12 cellular contexts compared by ENCODE assay signal in the genomic region with DNA sequence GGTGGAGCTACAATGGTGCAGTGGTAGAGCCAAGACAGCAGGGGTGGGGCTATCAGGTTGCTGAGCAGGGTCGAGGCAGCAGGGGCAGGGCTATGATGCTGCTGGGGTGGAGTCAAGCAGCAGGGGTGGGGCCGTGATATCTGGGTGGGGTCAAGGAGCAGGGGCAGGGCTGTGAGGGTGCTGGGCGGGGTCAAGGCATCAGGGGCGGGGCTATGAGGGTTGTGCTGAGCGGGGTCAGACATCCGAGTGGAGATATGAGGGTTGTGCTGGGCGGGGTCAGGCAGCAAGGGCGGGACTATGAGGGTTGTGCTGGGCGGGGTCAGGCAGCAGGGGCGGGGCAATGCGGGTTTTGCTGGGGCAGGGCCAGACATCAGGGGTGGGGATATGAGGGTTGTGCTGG. TPM values are rescaled to one million over a fixed set of nuclear protein-coding genes. Genes with fewer than 3 reads are reported as not detected.
A peak's percentile ranks its signal among the peaks of the same experiment; 100 is the strongest.
DNase-seq lines count a peak whose midpoint lies in the region; ATAC-seq, FAIRE-seq and TF ChIP-seq lines count a peak whose summit lies in the region.
"Had no signal": no experiment of that assay in that cellular context is flagged by ENCODE, and none has a peak within 500 bp of the region (broad histone marks: within the 10 kb centered on the region; RNA-seq: fewer than 3 reads in every experiment).

No MANE protein-coding gene starts in this region.

- RAD21 ChIA-PET in GM12878 (lab: Charles Lee; ENCODE audit: unreplicated experiment): no interaction called here

- TF ChIP-seq CTCF in SK-N-SH (IDR thresholded peaks at IDR 0.05) (no peak), GM12878 (IDR thresholded peaks at IDR 0.05 in 2 of 3, conservative IDR thresholded peaks at IDR 0.05 in 1 of 3; ENCODE audit: control insufficient read depth in 2 of 3, extremely low read depth in 1 of 3, insufficient read depth in 1 of 3, low read depth in 3 of 3, low read length in 3 of 3) (no peak), prostate gland (IDR thresholded peaks at IDR 0.05) (no peak)

- BruUV-seq in GM12878 (replicated peaks; lab: Mats Ljungman, UMichigan): no TSS peak

- TF ChIP-seq RAD21 in SK-N-SH (IDR thresholded peaks at IDR 0.05; ENCODE audit: low read length) (no peak), GM12878 (IDR thresholded peaks at IDR 0.05; ENCODE audit: insufficient read depth, low read depth, low read length) (no peak)

- H3K4me2 ChIP-seq in SK-N-SH: no peak overlapping the region
- no peak overlapping the region for H3K4me2 ChIP-seq in GM12878 (ENCODE audit: control insufficient read depth, insufficient read depth)

- no peak overlapping the region for H3K9ac ChIP-seq in SK-N-SH
- H3K9ac ChIP-seq in GM12878 (ENCODE audit: control insufficient read depth, insufficient read depth, low read length): no peak overlapping the region

- no peak overlapping the region for H3K4me3 Mint-ChIP-seq in activated CD4-positive, alpha-beta T cell treated with anti-CD3 and anti-CD28 coated beads for 36 hours
- no peak overlapping the region for H3K4me3 Mint-ChIP-seq in stimulated activated effector memory CD8-positive, alpha-beta T cell treated with anti-CD3 and anti-CD28 coated beads, Interleukin-12 subunit alpha, Interleukin-12 subunit beta, amount 100 ng/mL, for 72 hours

- intact Hi-C loops in activated CD4-positive, alpha-beta T cell treated with anti-CD3 and anti-CD28 coated beads for 36 hours (cut with DNase I, micrococcal nuclease): no loop called here
- intact Hi-C loops in GM12878 (cut with micrococcal nuclease; ENCODE audit: unreplicated experiment) (no loop called here), prostate gland (cut with DNase I) (no loop called here)

- H3K79me2 ChIP-seq in SK-N-SH (ENCODE audit: insufficient read depth) (no peaks in the 10 kb centered on the region), GM12878 (ENCODE audit: control insufficient read depth, insufficient read depth, low read length) (no peaks in the 10 kb centered on the region)

- peaks cover 0 to 14% of the 10 kb centered on the region in 2 experiments; a peak in 1 of 4 replicates for H3K4me1 ChIP-seq in SK-N-SH (ENCODE audit: control insufficient read depth in 1 of 2, insufficient read depth in 2 of 2, low read depth in 1 of 2, low read length in 1 of 2)
- H3K4me1 ChIP-seq in GM12878 (ENCODE audit: control insufficient read depth, insufficient read depth, low read length): no peaks in the 10 kb centered on the region
- no peaks in the 10 kb centered on the region for H3K4me1 ChIP-seq in prostate gland (replicated peaks)
- H3K4me1 ChIP-seq: gastrocnemius medialis, right atrium auricular region had no signal

- WGBS in SK-N-SH (ENCODE audit: low lambda C conversion rate): 80% methylated on average over 11 of the region's 11 CpGs
- 40% methylated on average over 3 of the region's 11 CpGs for WGBS in GM12878 (ENCODE audit: insufficient coverage, insufficient replicate concordance, low lambda C conversion rate, missing lambda C conversion rate)
- 88% methylated on average over 11 of the region's 11 CpGs for WGBS in prostate gland

- H4K20me1 ChIP-seq in SK-N-SH (ENCODE audit: insufficient read depth) (no peaks in the 10 kb centered on the region), GM12878 (ENCODE audit: control insufficient read depth, insufficient read depth) (no peaks in the 10 kb centered on the region)

- FAIRE-seq in GM12878 (lab: Jason Lieb, UNC): no peak

- H2AFZ ChIP-seq in SK-N-SH (ENCODE audit: low read depth): no peak overlapping the region
- no peak overlapping the region for H2AFZ ChIP-seq in GM12878 (ENCODE audit: control insufficient read depth, low read depth, low read length)

- H3K4me1 Mint-ChIP-seq in activated CD4-positive, alpha-beta T cell treated with anti-CD3 and anti-CD28 coated beads for 36 hours: no peaks in the 10 kb centered on the region
- H3K4me1 Mint-ChIP-seq in stimulated activated effector memory CD8-positive, alpha-beta T cell treated with anti-CD3 and anti-CD28 coated beads, Interleukin-12 subunit alpha, Interleukin-12 subunit beta, amount 100 ng/mL, for 72 hours: no peaks in the 10 kb centered on the region

- H3K36me3 Mint-ChIP-seq in activated CD4-positive, alpha-beta T cell treated with anti-CD3 and anti-CD28 coated beads for 36 hours (ENCODE audit: low read depth): no peaks in the 10 kb centered on the region
- no peaks in the 10 kb centered on the region for H3K36me3 Mint-ChIP-seq in stimulated activated effector memory CD8-positive, alpha-beta T cell treated with anti-CD3 and anti-CD28 coated beads, Interleukin-12 subunit alpha, Interleukin-12 subunit beta, amount 100 ng/mL, for 72 hours

- H3K4me3 ChIP-seq in SK-N-SH (ENCODE audit: low read depth in 2 of 2, low read length in 1 of 2) (no peak overlapping the region), GM12878 (no peak overlapping the region), prostate gland (no peak overlapping the region)
- H3K4me3 ChIP-seq: cardiac muscle cell, gastrocnemius medialis, right atrium auricular region had no signal

- H3K36me3 ChIP-seq in SK-N-SH (replicated peaks in 1 of 2; ENCODE audit: control insufficient read depth in 1 of 2, insufficient read depth in 2 of 2, low read length in 1 of 2) (no peaks in the 10 kb centered on the region), GM12878 (ENCODE audit: control insufficient read depth in 2 of 2, insufficient read depth in 2 of 2, low read length in 1 of 2) (no peaks in the 10 kb centered on the region), prostate gland (no peaks in the 10 kb centered on the region)
- H3K36me3 ChIP-seq: cardiac muscle cell, gastrocnemius medialis, right atrium auricular region had no signal

- H3K9me3 Mint-ChIP-seq in activated CD4-positive, alpha-beta T cell treated with anti-CD3 and anti-CD28 coated beads for 36 hours (ENCODE audit: low read depth): no peaks in the 10 kb centered on the region
- no peaks in the 10 kb centered on the region for H3K9me3 Mint-ChIP-seq in stimulated activated effector memory CD8-positive, alpha-beta T cell treated with anti-CD3 and anti-CD28 coated beads, Interleukin-12 subunit alpha, Interleukin-12 subunit beta, amount 100 ng/mL, for 72 hours

- in situ Hi-C loops in GM12878 (cut with MboI): no loop called here

- CTCF ChIA-PET in activated CD4-positive, alpha-beta T cell treated with anti-CD3 and anti-CD28 coated beads for 36 hours (lab: Charles Lee): no interaction called here
- CTCF ChIA-PET in SK-N-SH (lab: Yijun Ruan, JAX) (interaction anchor here (0.8 to 1.6 kb wide), 3 partner anchors 12 to 71 kb away, joined by 3 to 6 read pairs (median 3); no protein-coding TSS in a partner anchor), GM12878 (lab: Yijun Ruan, JAX) (no interaction called here)

- TF ChIP-seq EP300 in SK-N-SH (IDR thresholded peaks at IDR 0.05; ENCODE audit: borderline replicate concordance in 1 of 2, low read depth in 1 of 2, low read length in 1 of 2) (no peak), GM12878 (IDR thresholded peaks at IDR 0.05; ENCODE audit: borderline replicate concordance in 1 of 2, control insufficient read depth in 1 of 2, low read depth in 2 of 2, low read length in 2 of 2) (no peak)

- POLR2A ChIA-PET in activated CD4-positive, alpha-beta T cell treated with anti-CD3 and anti-CD28 coated beads for 36 hours (lab: Charles Lee): no interaction called here
- POLR2A ChIA-PET in SK-N-SH (lab: Yijun Ruan, JAX) (no interaction called here), GM12878 (lab: Charles Lee) (no interaction called here)

- H3F3A ChIP-seq in SK-N-SH (replicated peaks; ENCODE audit: insufficient read depth): peaks cover 8% of the 10 kb centered on the region

- SMC1A ChIA-PET in GM12878 (lab: Charles Lee; ENCODE audit: uncharacterized antibody, unreplicated experiment): no interaction called here

- H3K9me3 ChIP-seq in SK-N-SH: no peaks in the 10 kb centered on the region
- H3K9me3 ChIP-seq in GM12878 (replicated peaks; ENCODE audit: control insufficient read depth, insufficient read depth, low read length): no peaks in the 10 kb centered on the region
- H3K9me3 ChIP-seq in prostate gland: no peaks in the 10 kb centered on the region
- H3K9me3 ChIP-seq: gastrocnemius medialis, right atrium auricular region had no signal

- DNase-seq in activated CD4-positive, alpha-beta T cell treated with anti-CD3 and anti-CD28 coated beads for 36 hours: peak; percentile 82
- no peak for DNase-seq in activated CD4-positive, alpha-beta T cell treated with anti-CD3 and anti-CD28 coated beads, Interleukin-2, amount 50 U/mL, for 4 hours
- DNase-seq in SK-N-SH: peak; percentile 89
- no peak for DNase-seq in GM12878 (ENCODE audit: low read depth, low spot score)
- peak in 1 of 2 donors; percentile 70 for DNase-seq in stimulated activated effector memory CD8-positive, alpha-beta T cell treated with anti-CD3 and anti-CD28 coated beads, Interleukin-12 subunit alpha, Interleukin-12 subunit beta, amount 100 ng/mL, for 72 hours (ENCODE audit: low spot score in 2 of 2)
- no peak for DNase-seq in prostate gland (ENCODE audit: low spot score)
- no peak for DNase-seq in epidermal melanocyte (ENCODE audit: insufficient read length, low spot score)
- DNase-seq: gastrocnemius medialis, mesenchymal stem cell had no signal

- H3K27me3 ChIP-seq in SK-N-SH (ENCODE audit: insufficient read depth) (no peaks in the 10 kb centered on the region), GM12878 (replicated peaks in 1 of 2; ENCODE audit: control insufficient read depth in 2 of 2, insufficient read depth in 2 of 2, low read length in 1 of 2) (no peaks in the 10 kb centered on the region), prostate gland (replicated peaks; ENCODE audit: insufficient read depth) (no peaks in the 10 kb centered on the region)
- H3K27me3 ChIP-seq: cardiac muscle cell, right atrium auricular region had no signal

- H3K9me2 ChIP-seq in SK-N-SH: no peaks in the 10 kb centered on the region

- H3K27ac ChIP-seq in SK-N-SH (ENCODE audit: low read depth in 2 of 2, low read length in 1 of 2): no peak overlapping the region
- no peak overlapping the region for H3K27ac ChIP-seq in GM12878 (ENCODE audit: control insufficient read depth, insufficient read depth)
- H3K27ac ChIP-seq in prostate gland: no peak overlapping the region
- H3K27ac ChIP-seq: cardiac muscle cell, gastrocnemius medialis, right atrium auricular region had no signal

- H3K27ac Mint-ChIP-seq in activated CD4-positive, alpha-beta T cell treated with anti-CD3 and anti-CD28 coated beads for 36 hours: no peak overlapping the region
- H3K27ac Mint-ChIP-seq in stimulated activated effector memory CD8-positive, alpha-beta T cell treated with anti-CD3 and anti-CD28 coated beads, Interleukin-12 subunit alpha, Interleukin-12 subunit beta, amount 100 ng/mL, for 72 hours: no peak overlapping the region

- peak; percentile 87 for ATAC-seq in activated CD4-positive, alpha-beta T cell treated with anti-CD3 and anti-CD28 coated beads for 36 hours
- peak; percentile 85 for ATAC-seq in GM12878
- ATAC-seq in stimulated activated effector memory CD8-positive, alpha-beta T cell treated with anti-CD3 and anti-CD28 coated beads, Interleukin-12 subunit alpha, Interleukin-12 subunit beta, amount 100 ng/mL, for 72 hours: peak; percentile 76
- no peak for ATAC-seq in HG02885 (IDR thresholded peaks at IDR 0.05; ENCODE audit: poor library complexity, unreplicated experiment)
- ATAC-seq: gastrocnemius medialis had no signal

- H3K27me3 Mint-ChIP-seq in activated CD4-positive, alpha-beta T cell treated with anti-CD3 and anti-CD28 coated beads for 36 hours: no peaks in the 10 kb centered on the region

- TF ChIP-seq POLR2A in GM12878 (IDR thresholded peaks at IDR 0.05; ENCODE audit: low read depth, low read length) (no peak), prostate gland (IDR thresholded peaks at IDR 0.05) (no peak)

RNA-seq across cellular contexts. Expression of gene HCN2, which starts 14.7 kb away (rescaled TPM):
- total RNA-seq in activated CD4-positive, alpha-beta T cell treated with anti-CD3 and anti-CD28 coated beads for 36 hours: under 1 TPM; 0.48 to 0.53 TPM
- polyA plus RNA-seq in SK-N-SH (2012; rRNA removed): 3.4 and 5.6 TPM in 2 replicates
- 4.4 and 8.7 TPM in 2 replicates for polyA plus RNA-seq in SK-N-SH (2012; cell fraction: cytosol; rRNA removed)
- 11.1 and 12.0 TPM in 2 replicates for polyA plus RNA-seq in SK-N-SH (2012; cell fraction: nucleus; rRNA removed)
- total RNA-seq in GM12878 (2013; cell fraction: nucleolus; rRNA removed): 0.12 TPM in 1 of 2 replicates, not detected in the other
- total RNA-seq in GM12878 (2014; rRNA removed): 0.11 TPM in 1 of 2 replicates, not detected in the other
- total RNA-seq in GM12878 (2014; rRNA removed; fragmentation: Illumina TruSeq; extraction: Trizol): 0.04 TPM in 1 of 2 replicates, not detected in the other
- total RNA-seq in GM12878 (2021): 0.45 and 0.54 TPM in 2 replicates
- polyA plus RNA-seq in GM12878 (2011; ENCODE audit: low read depth): 0.17 TPM
- 0.05 TPM in 1 of 2 replicates, not detected in the other for polyA plus RNA-seq in GM12878 (2011; rRNA removed)
- polyA plus RNA-seq in GM12878 (2011; cell fraction: cytosol; rRNA removed): 0.03 and 0.10 TPM in 2 replicates
- polyA plus RNA-seq in GM12878 (2011; cell fraction: nucleus; rRNA removed): 0.34 and 0.51 TPM in 2 replicates
- polyA plus RNA-seq in GM12878 (2012): 0.41 and 0.77 TPM in 2 replicates
- 0.01 TPM in 1 of 2 replicates, not detected in the other for polyA plus RNA-seq in GM12878 (2014; fragmentation: Illumina TruSeq; extraction: Trizol)
- not detected for polyA plus RNA-seq in GM12878 (2014; fragmentation: Nextera tagmentation; extraction: Ambion mirVana)
- 0.09 and 0.13 TPM in 2 replicates for polyA plus RNA-seq in GM12878 (2014; rRNA removed)
- not detected for polyA plus RNA-seq in GM12878 (2016; fragmentation: Nextera tagmentation; extraction: Ambion mirVana)
- not detected in 2 replicates for polyA minus RNA-seq in GM12878 (2011; rRNA and poly(A)+ RNA removed)
- not detected in 2 replicates for polyA minus RNA-seq in GM12878 (2011; cell fraction: cytosol; rRNA and poly(A)+ RNA removed)
- 0.12 TPM in 1 of 2 replicates, not detected in the other for polyA minus RNA-seq in GM12878 (2011; cell fraction: nucleus; rRNA and poly(A)+ RNA removed)
- total RNA-seq in prostate gland: 1 to 10 TPM in 1 of 2 donors, under 1 TPM in 1; 0.14 to 8.5 TPM

RNA-seq across cellular contexts. Expression of gene POLRMT, which starts 29.0 kb away (rescaled TPM):
- 10 to 100 TPM; 69.0 to 77.4 TPM for total RNA-seq in activated CD4-positive, alpha-beta T cell treated with anti-CD3 and anti-CD28 coated beads for 36 hours
- 38.2 and 40.1 TPM in 2 replicates for polyA plus RNA-seq in SK-N-SH (2012; rRNA removed)
- polyA plus RNA-seq in SK-N-SH (2012; cell fraction: cytosol; rRNA removed): 9.6 and 13.7 TPM in 2 replicates
- polyA plus RNA-seq in SK-N-SH (2012; cell fraction: nucleus; rRNA removed): 157 and 218 TPM in 2 replicates
- total RNA-seq in GM12878 (2013; cell fraction: nucleolus; rRNA removed): 47.3 and 62.5 TPM in 2 replicates
- 36.5 and 42.8 TPM in 2 replicates for total RNA-seq in GM12878 (2014; rRNA removed)
- total RNA-seq in GM12878 (2014; rRNA removed; fragmentation: Illumina TruSeq; extraction: Trizol): 22.0 and 22.8 TPM in 2 replicates
- 57.6 and 59.8 TPM in 2 replicates for total RNA-seq in GM12878 (2021)
- polyA plus RNA-seq in GM12878 (2011; ENCODE audit: low read depth): 24.6 TPM
- polyA plus RNA-seq in GM12878 (2011; rRNA removed): 16.6 and 54.0 TPM in 2 replicates
- 27.6 and 50.3 TPM in 2 replicates for polyA plus RNA-seq in GM12878 (2011; cell fraction: cytosol; rRNA removed)
- polyA plus RNA-seq in GM12878 (2011; cell fraction: nucleus; rRNA removed): 300 and 345 TPM in 2 replicates
- 36.1 and 38.8 TPM in 2 replicates for polyA plus RNA-seq in GM12878 (2012)
- 7.3 and 30.8 TPM in 2 replicates for polyA plus RNA-seq in GM12878 (2014; fragmentation: Illumina TruSeq; extraction: Trizol)
- polyA plus RNA-seq in GM12878 (2014; fragmentation: Nextera tagmentation; extraction: Ambion mirVana): 10 to 100 TPM in 1 of 2 experiments, 1 to 10 TPM in 1; 9.9 to 27.9 TPM
- 38.4 and 52.6 TPM in 2 replicates for polyA plus RNA-seq in GM12878 (2014; rRNA removed)
- polyA plus RNA-seq in GM12878 (2016; fragmentation: Nextera tagmentation; extraction: Ambion mirVana): 10 to 100 TPM; 28.1 to 44.7 TPM
- polyA minus RNA-seq in GM12878 (2011; rRNA and poly(A)+ RNA removed): 91.7 and 110 TPM in 2 replicates
- polyA minus RNA-seq in GM12878 (2011; cell fraction: cytosol; rRNA and poly(A)+ RNA removed): 33.9 and 39.2 TPM in 2 replicates
- polyA minus RNA-seq in GM12878 (2011; cell fraction: nucleus; rRNA and poly(A)+ RNA removed): 50.2 and 63.4 TPM in 2 replicates
- total RNA-seq in prostate gland: 100 to 1,000 TPM in 1 of 2 donors, 10 to 100 TPM in 1; 34.7 to 106 TPM

RNA-seq across cellular contexts. Expression of gene BSG, which starts 32.0 kb away (rescaled TPM):
- 100 to 1,000 TPM; 165 to 175 TPM for total RNA-seq in activated CD4-positive, alpha-beta T cell treated with anti-CD3 and anti-CD28 coated beads for 36 hours
- 745 and 835 TPM in 2 replicates for polyA plus RNA-seq in SK-N-SH (2012; rRNA removed)
- 263 and 438 TPM in 2 replicates for polyA plus RNA-seq in SK-N-SH (2012; cell fraction: cytosol; rRNA removed)
- polyA plus RNA-seq in SK-N-SH (2012; cell fraction: nucleus; rRNA removed): 422 and 627 TPM in 2 replicates
- 235 and 258 TPM in 2 replicates for total RNA-seq in GM12878 (2013; cell fraction: nucleolus; rRNA removed)
- total RNA-seq in GM12878 (2014; rRNA removed): 209 and 247 TPM in 2 replicates
- 53.5 and 64.8 TPM in 2 replicates for total RNA-seq in GM12878 (2014; rRNA removed; fragmentation: Illumina TruSeq; extraction: Trizol)
- 244 and 253 TPM in 2 replicates for total RNA-seq in GM12878 (2021)
- polyA plus RNA-seq in GM12878 (2011; ENCODE audit: low read depth): 54.3 TPM
- 66.3 and 248 TPM in 2 replicates for polyA plus RNA-seq in GM12878 (2011; rRNA removed)
- polyA plus RNA-seq in GM12878 (2011; cell fraction: cytosol; rRNA removed): 257 and 342 TPM in 2 replicates
- 260 and 337 TPM in 2 replicates for polyA plus RNA-seq in GM12878 (2011; cell fraction: nucleus; rRNA removed)
- polyA plus RNA-seq in GM12878 (2012): 173 and 195 TPM in 2 replicates
- polyA plus RNA-seq in GM12878 (2014; fragmentation: Illumina TruSeq; extraction: Trizol): 22.1 and 60.8 TPM in 2 replicates
- polyA plus RNA-seq in GM12878 (2014; fragmentation: Nextera tagmentation; extraction: Ambion mirVana): 1 to 10 TPM; 2.8 to 9.5 TPM
- polyA plus RNA-seq in GM12878 (2014; rRNA removed): 151 and 202 TPM in 2 replicates
- polyA plus RNA-seq in GM12878 (2016; fragmentation: Nextera tagmentation; extraction: Ambion mirVana): 100 to 1,000 TPM; 288 to 297 TPM
- polyA minus RNA-seq in GM12878 (2011; rRNA and poly(A)+ RNA removed): 137 and 184 TPM in 2 replicates
- polyA minus RNA-seq in GM12878 (2011; cell fraction: cytosol; rRNA and poly(A)+ RNA removed): 137 and 151 TPM in 2 replicates
- 45.3 and 89.1 TPM in 2 replicates for polyA minus RNA-seq in GM12878 (2011; cell fraction: nucleus; rRNA and poly(A)+ RNA removed)
- 1,000 to 10,000 TPM in 1 of 2 donors, 100 to 1,000 TPM in 1; 557 to 1,261 TPM for total RNA-seq in prostate gland

RNA-seq across cellular contexts. Expression of gene FGF22, which starts 35.3 kb away (rescaled TPM):
- total RNA-seq in activated CD4-positive, alpha-beta T cell treated with anti-CD3 and anti-CD28 coated beads for 36 hours: not detected
- polyA plus RNA-seq in SK-N-SH (2012; rRNA removed) (0.62 and 0.93 TPM in 2 replicates), GM12878 (2011; rRNA removed) (not detected in 2 replicates), GM12878 (2014; fragmentation: Illumina TruSeq; extraction: Trizol) (not detected in 2 replicates), GM12878 (2014; fragmentation: Nextera tagmentation; extraction: Ambion mirVana) (not detected), GM12878 (2014; rRNA removed) (0.05 and 0.13 TPM in 2 replicates), GM12878 (2016; fragmentation: Nextera tagmentation; extraction: Ambion mirVana) (not detected)
- polyA plus RNA-seq in SK-N-SH (2012; cell fraction: cytosol; rRNA removed): 0.16 and 0.27 TPM in 2 replicates
- 3.5 and 4.7 TPM in 2 replicates for polyA plus RNA-seq in SK-N-SH (2012; cell fraction: nucleus; rRNA removed)
- total RNA-seq in GM12878 (2013; cell fraction: nucleolus; rRNA removed): not detected in 2 replicates
- total RNA-seq in GM12878 (2014; rRNA removed) (not detected in 2 replicates), GM12878 (2014; rRNA removed; fragmentation: Illumina TruSeq; extraction: Trizol) (not detected in 2 replicates), GM12878 (2021) (not detected in 2 replicates), prostate gland (1 to 10 TPM in 1 of 2 donors, not detected in 1; 4.4 TPM)
- not detected for polyA plus RNA-seq in GM12878 (2011; ENCODE audit: low read depth)
- 0.03 TPM in 1 of 2 replicates, not detected in the other for polyA plus RNA-seq in GM12878 (2011; cell fraction: cytosol; rRNA removed)
- polyA plus RNA-seq in GM12878 (2011; cell fraction: nucleus; rRNA removed): not detected in 2 replicates
- 0.24 TPM in 1 of 2 replicates, not detected in the other for polyA plus RNA-seq in GM12878 (2012)
- polyA minus RNA-seq in GM12878 (2011; rRNA and poly(A)+ RNA removed): not detected in 2 replicates
- not detected in 2 replicates for polyA minus RNA-seq in GM12878 (2011; cell fraction: cytosol; rRNA and poly(A)+ RNA removed)
- not detected in 2 replicates for polyA minus RNA-seq in GM12878 (2011; cell fraction: nucleus; rRNA and poly(A)+ RNA removed)
- total RNA-seq: cardiac muscle cell, gastrocnemius medialis had no signal

RNA-seq across cellular contexts. Expression of gene RNF126, which starts 58.7 kb away (rescaled TPM):
- total RNA-seq in activated CD4-positive, alpha-beta T cell treated with anti-CD3 and anti-CD28 coated beads for 36 hours: 10 to 100 TPM; 83.0 to 91.3 TPM
- polyA plus RNA-seq in SK-N-SH (2012; rRNA removed) (9.0 and 12.9 TPM in 2 replicates), GM12878 (2011; rRNA removed) (4.5 and 8.9 TPM in 2 replicates), GM12878 (2014; fragmentation: Illumina TruSeq; extraction: Trizol) (0.90 and 5.2 TPM in 2 replicates), GM12878 (2014; fragmentation: Nextera tagmentation; extraction: Ambion mirVana) (under 1 TPM; 0.45 to 0.73 TPM), GM12878 (2014; rRNA removed) (84.2 and 98.4 TPM in 2 replicates), GM12878 (2016; fragmentation: Nextera tagmentation; extraction: Ambion mirVana) (10 to 100 TPM; 81.9 to 85.7 TPM)
- 11.9 and 17.2 TPM in 2 replicates for polyA plus RNA-seq in SK-N-SH (2012; cell fraction: cytosol; rRNA removed)
- 43.5 and 64.4 TPM in 2 replicates for polyA plus RNA-seq in SK-N-SH (2012; cell fraction: nucleus; rRNA removed)
- 45.4 and 54.1 TPM in 2 replicates for total RNA-seq in GM12878 (2013; cell fraction: nucleolus; rRNA removed)
- total RNA-seq in GM12878 (2014; rRNA removed) (81.3 and 100 TPM in 2 replicates), GM12878 (2014; rRNA removed; fragmentation: Illumina TruSeq; extraction: Trizol) (13.5 and 19.2 TPM in 2 replicates), GM12878 (2021) (78.3 and 90.2 TPM in 2 replicates), prostate gland (100 to 1,000 TPM in 1 of 2 donors, 10 to 100 TPM in 1; 70.7 to 109 TPM)
- 7.8 TPM for polyA plus RNA-seq in GM12878 (2011; ENCODE audit: low read depth)
- 22.0 and 33.7 TPM in 2 replicates for polyA plus RNA-seq in GM12878 (2011; cell fraction: cytosol; rRNA removed)
- polyA plus RNA-seq in GM12878 (2011; cell fraction: nucleus; rRNA removed): 59.1 and 84.4 TPM in 2 replicates
- 46.6 and 57.2 TPM in 2 replicates for polyA plus RNA-seq in GM12878 (2012)
- polyA minus RNA-seq in GM12878 (2011; rRNA and poly(A)+ RNA removed): 6.1 and 15.7 TPM in 2 replicates
- 15.3 and 15.5 TPM in 2 replicates for polyA minus RNA-seq in GM12878 (2011; cell fraction: cytosol; rRNA and poly(A)+ RNA removed)
- polyA minus RNA-seq in GM12878 (2011; cell fraction: nucleus; rRNA and poly(A)+ RNA removed): 20.7 and 35.5 TPM in 2 replicates

Comparison
In these comparisons a context has a peak if more than half of its experiments do, and no peak if none do; other contexts are left out.
1. DNase-seq: peak in activated CD4-positive, alpha-beta T cell treated with anti-CD3 and anti-CD28 coated beads for 36 hours (single experiment) and SK-N-SH (single experiment); none in activated CD4-positive, alpha-beta T cell treated with anti-CD3 and anti-CD28 coated beads, Interleukin-2, amount 50 U/mL, for 4 hours (0 of 2), GM12878 (single experiment), prostate gland (single experiment) and epidermal melanocyte (single experiment).